10 cellular contexts compared by ENCODE assay signal in genomic region chr20:51399138-51399890, GRCh38.
DNase-seq lines count a peak whose midpoint lies in the region; ATAC-seq and TF ChIP-seq lines count a peak whose summit lies in the region.
"Had no signal": no experiment of that assay in that cellular context is flagged by ENCODE, and none has a peak within 500 bp of the region (broad histone marks: within the 10 kb centered on the region; RNA-seq: fewer than 3 reads in every experiment).

No MANE protein-coding gene starts in this region.

- no peaks in the 10 kb centered on the region for H3K9me3 Mint-ChIP-seq in activated T-cell treated with anti-CD3 and anti-CD28 coated beads, Interleukin-2, amount 50 U/mL, for 72 hours
- H3K9me3 Mint-ChIP-seq in activated naive CD4-positive, alpha-beta T cell treated with anti-CD3 and anti-CD28 coated beads, Interleukin-2, amount 50 U/mL, for 72 hours: no peaks in the 10 kb centered on the region
- no peaks in the 10 kb centered on the region for H3K9me3 Mint-ChIP-seq in stimulated activated effector memory CD8-positive, alpha-beta T cell treated with anti-CD3 and anti-CD28 coated beads, Interleukin-12 subunit alpha, Interleukin-12 subunit beta, amount 100 ng/mL, for 72 hours

- peaks cover 66% of the 10 kb centered on the region for H3K4me1 Mint-ChIP-seq in activated T-cell treated with anti-CD3 and anti-CD28 coated beads, Interleukin-2, amount 50 U/mL, for 72 hours (ENCODE audit: low read depth)
- peaks cover 67% of the 10 kb centered on the region for H3K4me1 Mint-ChIP-seq in stimulated activated effector memory CD8-positive, alpha-beta T cell treated with anti-CD3 and anti-CD28 coated beads, Interleukin-12 subunit alpha, Interleukin-12 subunit beta, amount 100 ng/mL, for 72 hours

- DNase-seq in activated T-cell treated with anti-CD3 and anti-CD28 coated beads, Interleukin-2, amount 50 U/mL, for 72 hours: no peak
- DNase-seq in activated T-cell treated with anti-CD3 and anti-CD28 coated beads for 4 hours (no peak), NCI-H2029 treated with DMSO at 0.1 percent for 48 hours (lab: John Stamatoyannopoulos, UW) (peak; percentile 25), GM13976 (ENCODE audit: low spot score) (no peak)
- no peak for DNase-seq in activated naive CD4-positive, alpha-beta T cell treated with anti-CD3 and anti-CD28 coated beads, Interleukin-2, amount 50 U/mL, for 72 hours (ENCODE audit: low spot score in 2 of 2)
- no peak for DNase-seq in stimulated activated effector memory CD8-positive, alpha-beta T cell treated with anti-CD3 and anti-CD28 coated beads, Interleukin-12 subunit alpha, Interleukin-12 subunit beta, amount 100 ng/mL, for 72 hours (ENCODE audit: low spot score in 2 of 2)
- no peak for DNase-seq in stimulated activated naive CD4-positive, alpha-beta T cell (lab: John Stamatoyannopoulos, UW)
- DNase-seq: colonic mucosa, MV-4-11 had no signal

- in situ Hi-C loops in GM13976 (cut with MboI; ENCODE audit: low sequenced_read_pairs, unreplicated experiment): no loop called here

- peak overlapping the region; percentile 77 to 87 for H3K4me3 Mint-ChIP-seq in activated T-cell treated with anti-CD3 and anti-CD28 coated beads, Interleukin-2, amount 50 U/mL, for 72 hours
- H3K4me3 Mint-ChIP-seq in stimulated activated effector memory CD8-positive, alpha-beta T cell treated with anti-CD3 and anti-CD28 coated beads, Interleukin-12 subunit alpha, Interleukin-12 subunit beta, amount 100 ng/mL, for 72 hours: peak overlapping the region; percentile 76

- peaks cover 21 to 44% of the 10 kb centered on the region in 2 donors for H3K36me3 Mint-ChIP-seq in activated T-cell treated with anti-CD3 and anti-CD28 coated beads, Interleukin-2, amount 50 U/mL, for 72 hours (ENCODE audit: insufficient read depth in 2 of 2)
- H3K36me3 Mint-ChIP-seq in activated naive CD4-positive, alpha-beta T cell treated with anti-CD3 and anti-CD28 coated beads, Interleukin-2, amount 50 U/mL, for 72 hours: peaks cover 48 to 66% of the 10 kb centered on the region in 2 donors
- peaks cover 72% of the 10 kb centered on the region for H3K36me3 Mint-ChIP-seq in stimulated activated effector memory CD8-positive, alpha-beta T cell treated with anti-CD3 and anti-CD28 coated beads, Interleukin-12 subunit alpha, Interleukin-12 subunit beta, amount 100 ng/mL, for 72 hours

- no peak for TF ChIP-seq POLR2A in GM18505 (IDR thresholded peaks at IDR 0.05; ENCODE audit: borderline replicate concordance, extremely low read depth, insufficient read depth, insufficient read length)

- H3K27me3 Mint-ChIP-seq in activated T-cell treated with anti-CD3 and anti-CD28 coated beads, Interleukin-2, amount 50 U/mL, for 72 hours (ENCODE audit: low read depth): no peaks in the 10 kb centered on the region

- no peak for TF ChIP-seq CTCF in GM13976 (IDR thresholded peaks at IDR 0.05; ENCODE audit: borderline replicate concordance, control extremely low read depth, extremely low read depth, insufficient read depth, missing control alignments)

- no peak for ATAC-seq in activated T-cell treated with anti-CD3 and anti-CD28 coated beads, Interleukin-2, amount 50 U/mL, for 72 hours (replicated peaks in 1 of 2)
- no peak for ATAC-seq in activated naive CD4-positive, alpha-beta T cell treated with anti-CD3 and anti-CD28 coated beads, Interleukin-2, amount 50 U/mL, for 72 hours
- no peak for ATAC-seq in stimulated activated effector memory CD8-positive, alpha-beta T cell treated with anti-CD3 and anti-CD28 coated beads, Interleukin-12 subunit alpha, Interleukin-12 subunit beta, amount 100 ng/mL, for 72 hours
- ATAC-seq in GM18505 (IDR thresholded peaks at IDR 0.05; ENCODE audit: unreplicated experiment): no peak

- peak overlapping the region; percentile 97 for H3K27ac Mint-ChIP-seq in activated T-cell treated with anti-CD3 and anti-CD28 coated beads, Interleukin-2, amount 50 U/mL, for 72 hours
- H3K27ac Mint-ChIP-seq in activated naive CD4-positive, alpha-beta T cell treated with anti-CD3 and anti-CD28 coated beads, Interleukin-2, amount 50 U/mL, for 72 hours: peak overlapping the region; percentile 93 to 99
- peak overlapping the region; percentile 98 for H3K27ac Mint-ChIP-seq in stimulated activated effector memory CD8-positive, alpha-beta T cell treated with anti-CD3 and anti-CD28 coated beads, Interleukin-12 subunit alpha, Interleukin-12 subunit beta, amount 100 ng/mL, for 72 hours
